Comparison of ENCODE assay signal across 9 cellular contexts in genomic region chr12:107929436-107929835, GRCh38.
A peak's percentile ranks its signal among the peaks of the same experiment; 100 is the strongest.
DNase-seq lines count a peak whose midpoint lies in the region; ATAC-seq and TF ChIP-seq lines count a peak whose summit lies in the region.
"Had no signal": no experiment of that assay in that cellular context is flagged by ENCODE, and none has a peak within 500 bp of the region (broad histone marks: within the 10 kb centered on the region; RNA-seq: fewer than 3 reads in every experiment).

No MANE protein-coding gene starts in this region.

- no peaks in the 10 kb centered on the region for H3K9me3 Mint-ChIP-seq in activated CD8-positive, alpha-beta memory T cell treated with anti-CD3 and anti-CD28 coated beads, Interleukin-2, amount 10 ng/mL, durations not matched to agents 7 days and 5 days (ENCODE audit: low read depth)
- no peaks in the 10 kb centered on the region for H3K9me3 Mint-ChIP-seq in type B pancreatic cell

- CTCF ChIA-PET in activated CD8-positive, alpha-beta memory T cell treated with anti-CD3 and anti-CD28 coated beads, Interleukin-2, amount 10 ng/mL, durations not matched to agents 7 days and 5 days (lab: Charles Lee), result interaction anchor here (1.4 kb wide), 1 partner anchor 254 kb away, joined by 5 read pairs; no protein-coding TSS in a partner anchor

- 41% methylated on average over 12 of the region's 12 CpGs for WGBS in esophagus muscularis mucosa

- H3K4me3 Mint-ChIP-seq in activated CD8-positive, alpha-beta memory T cell treated with anti-CD3 and anti-CD28 coated beads, Interleukin-2, amount 10 ng/mL, durations not matched to agents 7 days and 5 days, result no peak overlapping the region
- H3K4me3 Mint-ChIP-seq in type B pancreatic cell, result no peak overlapping the region

- TF ChIP-seq CTCF in esophagus muscularis mucosa (IDR thresholded peaks at IDR 0.05) (peak in 1 of 3 experiments; percentile 23), type B pancreatic cell (conservative IDR thresholded peaks at IDR 0.05) (peak; percentile 62)

- H3K4me3 ChIP-seq in esophagus muscularis mucosa, result no peak overlapping the region
- H3K4me3 ChIP-seq: BLaER1 treated with 17β-estradiol and CSF1 and Interleukin-3, amounts not matched to agents 10 nM and 100 nM had no signal

- peaks cover 0 to 5% (median 0%) of the 10 kb centered on the region in 4 donors for H3K4me1 ChIP-seq in esophagus muscularis mucosa
- H3K4me1 ChIP-seq: BLaER1 treated with 17β-estradiol and CSF1 and Interleukin-3, amounts not matched to agents 10 nM and 100 nM had no signal

- intact Hi-C loops in esophagus muscularis mucosa (cut with DNase I), result no loop called here

- TF ChIP-seq POLR2A in esophagus muscularis mucosa (IDR thresholded peaks at IDR 0.05; ENCODE audit: low read depth), result no peak

- no peaks in the 10 kb centered on the region for H3K9me3 ChIP-seq in esophagus muscularis mucosa
- H3K9me3 ChIP-seq: BLaER1 treated with 17β-estradiol and CSF1 and Interleukin-3, amounts not matched to agents 10 nM and 100 nM had no signal

- no peaks in the 10 kb centered on the region for H3K36me3 Mint-ChIP-seq in activated CD8-positive, alpha-beta memory T cell treated with anti-CD3 and anti-CD28 coated beads, Interleukin-2, amount 10 ng/mL, durations not matched to agents 7 days and 5 days
- H3K36me3 Mint-ChIP-seq in type B pancreatic cell, result no peaks in the 10 kb centered on the region

- H3K27me3 ChIP-seq in esophagus muscularis mucosa, result peaks cover 0 to 32% (median 0%) of the 10 kb centered on the region in 4 donors
- H3K27me3 ChIP-seq: BLaER1 treated with 17β-estradiol and CSF1 and Interleukin-3, amounts not matched to agents 10 nM and 100 nM had no signal

- no peaks in the 10 kb centered on the region for H3K36me3 ChIP-seq in esophagus muscularis mucosa
- H3K36me3 ChIP-seq: BLaER1 treated with 17β-estradiol and CSF1 and Interleukin-3, amounts not matched to agents 10 nM and 100 nM had no signal

- peaks cover 9% of the 10 kb centered on the region for H3K27me3 Mint-ChIP-seq in activated CD8-positive, alpha-beta memory T cell treated with anti-CD3 and anti-CD28 coated beads, Interleukin-2, amount 10 ng/mL, durations not matched to agents 7 days and 5 days
- peaks cover 51% of the 10 kb centered on the region for H3K27me3 Mint-ChIP-seq in type B pancreatic cell

- H3K27ac ChIP-seq in esophagus muscularis mucosa (replicated peaks in 1 of 4), result no peak overlapping the region
- H3K27ac ChIP-seq: BLaER1 treated with 17β-estradiol and CSF1 and Interleukin-3, amounts not matched to agents 10 nM and 100 nM had no signal

- ATAC-seq in activated CD8-positive, alpha-beta memory T cell treated with anti-CD3 and anti-CD28 coated beads, Interleukin-2, amount 10 ng/mL, durations not matched to agents 7 days and 5 days, result peak; percentile 23
- ATAC-seq in HG03439 (IDR thresholded peaks at IDR 0.05; ENCODE audit: unreplicated experiment), result no peak
- ATAC-seq in GM21528 (IDR thresholded peaks at IDR 0.05; ENCODE audit: low FRiP score, unreplicated experiment), result no peak

- TF ChIP-seq EP300 in esophagus muscularis mucosa (IDR thresholded peaks at IDR 0.05), result no peak

- no peak for DNase-seq in activated CD8-positive, alpha-beta memory T cell treated with anti-CD3 and anti-CD28 coated beads, Interleukin-2, amount 10 ng/mL, durations not matched to agents 7 days and 5 days
- DNase-seq in activated CD8-positive, alpha-beta memory T cell treated with anti-CD3 and anti-CD28 coated beads, Interleukin-2, amount 50 U/mL, for 48 hours, result no peak
- peak; percentile 42 for DNase-seq in NOMO-1 treated with dmso at 0.1 percent for 144 hours (lab: John Stamatoyannopoulos, UW; ENCODE audit: unreplicated experiment)
- DNase-seq in esophagus muscularis mucosa (ENCODE audit: extremely low spot score), result peak; percentile 80
- DNase-seq in type B pancreatic cell (ENCODE audit: extremely low spot score, unreplicated experiment), result no peak
- DNase-seq in activated CD4-positive, CD25-positive, alpha-beta regulatory T cell treated with anti-CD3 and anti-CD28 coated beads, Interleukin-2, amount 50 U/mL, for 72 hours, result no peak

- H3K27ac Mint-ChIP-seq in activated CD8-positive, alpha-beta memory T cell treated with anti-CD3 and anti-CD28 coated beads, Interleukin-2, amount 10 ng/mL, durations not matched to agents 7 days and 5 days, result no peak overlapping the region
- H3K27ac Mint-ChIP-seq in type B pancreatic cell, result no peak overlapping the region

- H3K4me1 Mint-ChIP-seq in activated CD8-positive, alpha-beta memory T cell treated with anti-CD3 and anti-CD28 coated beads, Interleukin-2, amount 10 ng/mL, durations not matched to agents 7 days and 5 days, result no peaks in the 10 kb centered on the region
- H3K4me1 Mint-ChIP-seq in type B pancreatic cell (ENCODE audit: unreplicated experiment), result peaks cover 6% of the 10 kb centered on the region

Comparison
In these comparisons a context has a peak if more than half of its experiments do, and no peak if none do; other contexts are left out.
1. DNase-seq: peak in NOMO-1 treated with dmso at 0.1 percent for 144 hours (single experiment) and esophagus muscularis mucosa (single experiment); none in activated CD8-positive, alpha-beta memory T cell treated with anti-CD3 and anti-CD28 coated beads, Interleukin-2, amount 10 ng/mL, durations not matched to agents 7 days and 5 days (single experiment), activated CD8-positive, alpha-beta memory T cell treated with anti-CD3 and anti-CD28 coated beads, Interleukin-2, amount 50 U/mL, for 48 hours (single experiment), type B pancreatic cell (single experiment) and activated CD4-positive, CD25-positive, alpha-beta regulatory T cell treated with anti-CD3 and anti-CD28 coated beads, Interleukin-2, amount 50 U/mL, for 72 hours (single experiment).